38 cellular contexts compared by ENCODE assay signal in genomic region chrX:70049406-70049805, GRCh38. TPM values are rescaled to one million over a fixed set of nuclear protein-coding genes. Genes with fewer than 3 reads are reported as not detected.
A peak's percentile ranks its signal among the peaks of the same experiment; 100 is the strongest.
DNase-seq lines count a peak whose midpoint lies in the region; FAIRE-seq and TF ChIP-seq lines count a peak whose summit lies in the region.
"Had no signal": no experiment of that assay in that cellular context is flagged by ENCODE, and none has a peak within 500 bp of the region (broad histone marks: within the 10 kb centered on the region; RNA-seq: fewer than 3 reads in every experiment).

No MANE protein-coding gene starts in this region.

- H3K4me1 ChIP-seq in vagina, result no peaks in the 10 kb centered on the region
- H3K4me1 ChIP-seq: BE2C, BLaER1, Caco-2 had no signal

- H3K27ac Mint-ChIP-seq in osteocyte (ENCODE audit: unreplicated experiment), result no peak overlapping the region
- H3K27ac Mint-ChIP-seq: B cell; CD14-positive monocyte; CD4-positive, alpha-beta memory T cell; CD4-positive, alpha-beta T cell; CD4-positive, CD25-positive, alpha-beta regulatory T cell; CD8-positive, alpha-beta memory T cell; CD8-positive, alpha-beta T cell had no signal

- H3K4me1 Mint-ChIP-seq in osteocyte (ENCODE audit: unreplicated experiment), result peaks cover 11% of the 10 kb centered on the region
- H3K4me1 Mint-ChIP-seq: B cell; CD14-positive monocyte; CD4-positive, alpha-beta memory T cell; CD4-positive, CD25-positive, alpha-beta regulatory T cell; CD8-positive, alpha-beta memory T cell had no signal

- H3K4me3 ChIP-seq in bronchial epithelial cell (ENCODE audit: low read depth, low read length), result no peak overlapping the region
- no peak overlapping the region for H3K4me3 ChIP-seq in vagina
- H3K4me3 ChIP-seq: A549; BLaER1; BLaER1 treated with 17β-estradiol and CSF1 and Interleukin-3, amounts not matched to agents 10 nM and 100 nM had no signal

- DNase-seq in bronchial epithelial cell (ENCODE audit: low read depth) (no peak), osteocyte (ENCODE audit: extremely low spot score, unreplicated experiment) (peak; percentile 54), vagina (ENCODE audit: extremely low spot score in 2 of 2) (peak; percentile 44 to 79), Ammon's horn (ENCODE audit: low spot score) (no peak), posterior vena cava (ENCODE audit: low spot score) (no peak), NCI-H1436 treated with DMSO at 0.1 percent for 48 hours (lab: John Stamatoyannopoulos, UW) (no peak)
- DNase-seq: 8988T; ACHN; AML-193; BE2C; C1 segment of cervical spinal cord; Caco-2; Calu3; CD4-positive, alpha-beta memory T cell; CD4-positive, alpha-beta T cell; CD4-positive, CD25-positive, alpha-beta regulatory T cell; CD8-positive, alpha-beta memory T cell; CD8-positive, alpha-beta T cell; COR-L47; DMS 273 treated with DMSO at 0.1 percent for 48 hours; DMS153; DMS53; DMS79; DMS79 treated with DMSO at 0.1 percent for 48 hours; DND-41; EL had no signal

- H3K36me3 ChIP-seq in bronchial epithelial cell (ENCODE audit: control insufficient read depth, insufficient read depth, low read length) (no peaks in the 10 kb centered on the region), vagina (no peaks in the 10 kb centered on the region)
- H3K36me3 ChIP-seq: BE2C; BLaER1; BLaER1 treated with 17β-estradiol and CSF1 and Interleukin-3, amounts not matched to agents 10 nM and 100 nM had no signal

- peak; percentile 83 for FAIRE-seq in bronchial epithelial cell (lab: Jason Lieb, UNC)
- FAIRE-seq: A204.1, D721Med had no signal

- H3K27me3 Mint-ChIP-seq in osteocyte (ENCODE audit: unreplicated experiment), result no peaks in the 10 kb centered on the region
- H3K27me3 Mint-ChIP-seq: B cell; CD4-positive, alpha-beta memory T cell had no signal

- peaks cover 17% of the 10 kb centered on the region for H3K9me3 Mint-ChIP-seq in osteocyte (ENCODE audit: unreplicated experiment)
- H3K9me3 Mint-ChIP-seq: CD14-positive monocyte; CD4-positive, alpha-beta memory T cell; CD4-positive, alpha-beta T cell; CD4-positive, CD25-positive, alpha-beta regulatory T cell; CD8-positive, alpha-beta memory T cell; CD8-positive, alpha-beta T cell had no signal

- H3K27me3 ChIP-seq in bronchial epithelial cell (ENCODE audit: control insufficient read depth, insufficient read depth, low read length) (no peaks in the 10 kb centered on the region), vagina (no peaks in the 10 kb centered on the region)
- H3K27me3 ChIP-seq: BE2C had no signal

- TF ChIP-seq CTCF in bronchial epithelial cell (IDR thresholded peaks at IDR 0.05; ENCODE audit: insufficient read depth, low read length, severe bottlenecking) (no peak), osteocyte (IDR thresholded peaks at IDR 0.05) (no peak), vagina (IDR thresholded peaks at IDR 0.05) (no peak)

- no peak overlapping the region for H3K27ac ChIP-seq in vagina
- H3K27ac ChIP-seq: 22Rv1; A549; BLaER1; BLaER1 treated with 17β-estradiol and CSF1 and Interleukin-3, amounts not matched to agents 10 nM and 100 nM; C4-2B had no signal

- no peaks in the 10 kb centered on the region for H3K36me3 Mint-ChIP-seq in osteocyte (ENCODE audit: unreplicated experiment)
- H3K36me3 Mint-ChIP-seq: CD14-positive monocyte; CD4-positive, alpha-beta memory T cell; CD4-positive, CD25-positive, alpha-beta regulatory T cell; CD8-positive, alpha-beta memory T cell; CD8-positive, alpha-beta T cell had no signal

- intact Hi-C loops in vagina (cut with DNase I) (no loop called here), posterior vena cava (cut with DNase I) (no loop called here)

- H3K4me3 Mint-ChIP-seq in osteocyte (ENCODE audit: unreplicated experiment), result no peak overlapping the region
- H3K4me3 Mint-ChIP-seq: B cell; CD14-positive monocyte; CD4-positive, alpha-beta memory T cell; CD4-positive, alpha-beta T cell; CD4-positive, CD25-positive, alpha-beta regulatory T cell; CD8-positive, alpha-beta memory T cell; CD8-positive, alpha-beta T cell had no signal

- TF ChIP-seq POLR2A in vagina (IDR thresholded peaks at IDR 0.05), result no peak

- no peaks in the 10 kb centered on the region for H3K9me3 ChIP-seq in vagina
- H3K9me3 ChIP-seq: A549, BE2C, BLaER1, Caco-2 had no signal

RNA-seq across cellular contexts. Expression of gene AWAT2, which starts 0.3 kb away (rescaled TPM):
- total RNA-seq in bronchial epithelial cell (not detected in 2 replicates), osteocyte (not detected in 2 replicates), vagina (not detected), posterior vena cava (not detected)
- total RNA-seq: A172; A673; B cell; Caco-2; Calu3; CD4-positive, alpha-beta memory T cell; CD4-positive, alpha-beta T cell; CD4-positive, CD25-positive, alpha-beta regulatory T cell; CD8-positive, alpha-beta memory T cell; CD8-positive, alpha-beta T cell; Daoy had no signal

RNA-seq across cellular contexts. Expression of gene OTUD6A, which starts 12.9 kb away (rescaled TPM):
- total RNA-seq in bronchial epithelial cell (not detected in 2 replicates), osteocyte (not detected in 2 replicates), vagina (not detected), posterior vena cava (not detected)
- total RNA-seq: A172; A673; B cell; Caco-2; Calu3; CD4-positive, alpha-beta memory T cell; CD4-positive, alpha-beta T cell; CD4-positive, CD25-positive, alpha-beta regulatory T cell; CD8-positive, alpha-beta memory T cell; CD8-positive, alpha-beta T cell; Daoy had no signal

Comparison
In these comparisons a context has a peak if more than half of its experiments do, and no peak if none do; other contexts are left out.
1. DNase-seq: peak in osteocyte (single experiment) and vagina (2 of 2); none in bronchial epithelial cell (single experiment), Ammon's horn (single experiment), posterior vena cava (single experiment) and NCI-H1436 treated with DMSO at 0.1 percent for 48 hours (single experiment).